18 cellular contexts compared by ENCODE assay signal in the genomic region with DNA sequence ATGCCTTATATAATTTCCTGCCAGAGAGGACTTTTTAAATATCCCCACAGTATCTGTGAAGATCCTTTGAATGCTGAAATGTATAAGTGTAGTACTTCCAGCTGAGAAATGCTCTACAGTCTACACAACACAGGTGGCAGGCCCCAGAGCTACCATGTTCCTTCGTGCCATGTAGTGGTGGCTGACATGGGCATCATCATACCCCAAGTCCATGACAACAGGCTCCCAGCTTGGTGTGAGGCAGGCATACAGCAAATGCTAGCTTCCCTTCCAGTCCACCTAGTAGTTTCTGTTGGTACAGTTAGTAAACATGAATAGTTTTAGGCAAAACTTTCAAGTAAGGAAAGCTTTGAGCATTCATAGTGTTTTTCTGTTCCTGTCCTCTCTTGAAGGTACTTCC.
A peak's percentile ranks its signal among the peaks of the same experiment; 100 is the strongest.
DNase-seq lines count a peak whose midpoint lies in the region; ATAC-seq and TF ChIP-seq lines count a peak whose summit lies in the region.
"Had no signal": no experiment of that assay in that cellular context is flagged by ENCODE, and none has a peak within 500 bp of the region (broad histone marks: within the 10 kb centered on the region; RNA-seq: fewer than 3 reads in every experiment).

No MANE protein-coding gene starts in this region.

- H3K27me3 Mint-ChIP-seq in activated CD4-positive, alpha-beta T cell treated with anti-CD3 and anti-CD28 coated beads, Interleukin-2, amount 10 ng/mL, durations not matched to agents 24 days and 14 days, result no peaks in the 10 kb centered on the region
- no peaks in the 10 kb centered on the region for H3K27me3 Mint-ChIP-seq in CD4-positive, CD25-positive, alpha-beta regulatory T cell
- H3K27me3 Mint-ChIP-seq in activated naive CD8-positive, alpha-beta T cell treated with anti-CD3 and anti-CD28 coated beads, Interleukin-2, amount 10 ng/mL, durations not matched to agents 7 days and 5 days, result no peaks in the 10 kb centered on the region
- H3K27me3 Mint-ChIP-seq: central memory CD8-positive, alpha-beta T cell had no signal

- peaks cover 42% of the 10 kb centered on the region for H3K4me1 Mint-ChIP-seq in activated CD4-positive, alpha-beta T cell treated with anti-CD3 and anti-CD28 coated beads, Interleukin-2, amount 10 ng/mL, durations not matched to agents 24 days and 14 days
- H3K4me1 Mint-ChIP-seq in CD4-positive, CD25-positive, alpha-beta regulatory T cell, result peaks cover 21 to 31% (median 24%) of the 10 kb centered on the region in 4 donors
- peaks cover 24% of the 10 kb centered on the region for H3K4me1 Mint-ChIP-seq in activated naive CD8-positive, alpha-beta T cell treated with anti-CD3 and anti-CD28 coated beads, Interleukin-2, amount 10 ng/mL, durations not matched to agents 7 days and 5 days
- H3K4me1 Mint-ChIP-seq: H9 had no signal

- H3K4me3 Mint-ChIP-seq in activated CD4-positive, alpha-beta T cell treated with anti-CD3 and anti-CD28 coated beads, Interleukin-2, amount 10 ng/mL, durations not matched to agents 24 days and 14 days, result peak overlapping the region; percentile 64
- H3K4me3 Mint-ChIP-seq in CD4-positive, CD25-positive, alpha-beta regulatory T cell, result peak overlapping the region in 1 of 4 donors; percentile 8
- H3K4me3 Mint-ChIP-seq in activated naive CD8-positive, alpha-beta T cell treated with anti-CD3 and anti-CD28 coated beads, Interleukin-2, amount 10 ng/mL, durations not matched to agents 7 days and 5 days, result peak overlapping the region; percentile 34
- H3K4me3 Mint-ChIP-seq: activated T-cell treated with anti-CD3 and anti-CD28 coated beads, Interleukin-2, amount 50 U/mL, for 4 hours; central memory CD8-positive, alpha-beta T cell; H9 had no signal

- H4K20me1 ChIP-seq in OCI-LY3 (ENCODE audit: insufficient read depth, low read length), result no peaks in the 10 kb centered on the region

- H3K9me3 ChIP-seq in CD4-positive, CD25-positive, alpha-beta regulatory T cell (ENCODE audit: control insufficient read depth in 2 of 2, low read length in 2 of 2), result no peaks in the 10 kb centered on the region
- no peaks in the 10 kb centered on the region for H3K9me3 ChIP-seq in OCI-LY3 (ENCODE audit: insufficient read depth, low read length)
- H3K9me3 ChIP-seq: BE2C, gastrocnemius medialis, thoracic aorta had no signal

- H3K36me3 Mint-ChIP-seq in activated CD4-positive, alpha-beta T cell treated with anti-CD3 and anti-CD28 coated beads, Interleukin-2, amount 10 ng/mL, durations not matched to agents 24 days and 14 days (ENCODE audit: low read depth), result peaks cover 65% of the 10 kb centered on the region
- H3K36me3 Mint-ChIP-seq in CD4-positive, CD25-positive, alpha-beta regulatory T cell, result peaks cover 71% of the 10 kb centered on the region
- H3K36me3 Mint-ChIP-seq in activated naive CD8-positive, alpha-beta T cell treated with anti-CD3 and anti-CD28 coated beads, Interleukin-2, amount 10 ng/mL, durations not matched to agents 7 days and 5 days, result peaks cover 54% of the 10 kb centered on the region

- no peak overlapping the region for H3K9ac ChIP-seq in OCI-LY3 (ENCODE audit: low read length)

- H3K36me3 ChIP-seq in CD4-positive, CD25-positive, alpha-beta regulatory T cell (ENCODE audit: control insufficient read depth, insufficient read depth, low read length), result peaks cover 57% of the 10 kb centered on the region
- peaks cover 65% of the 10 kb centered on the region for H3K36me3 ChIP-seq in OCI-LY3 (replicated peaks; ENCODE audit: low read depth, low read length)

- H3K4me2 ChIP-seq in OCI-LY3 (ENCODE audit: low read length), result peak overlapping the region; percentile 37

- POLR2A ChIA-PET in activated naive CD8-positive, alpha-beta T cell treated with anti-CD3 and anti-CD28 coated beads, Interleukin-2, amount 10 ng/mL, durations not matched to agents 7 days and 5 days (lab: Charles Lee), result interaction anchor here (1.5 kb wide), 1 partner anchor 190 kb away, joined by 4 read pairs; the partner anchor contains the start of gene CHD6

- no peaks in the 10 kb centered on the region for H3K79me2 ChIP-seq in OCI-LY3 (ENCODE audit: low read length)

- H3K27ac ChIP-seq in CD4-positive, CD25-positive, alpha-beta regulatory T cell (ENCODE audit: insufficient read depth, low read length, poor library complexity, severe bottlenecking), result peak overlapping the region; percentile 49
- peak overlapping the region; percentile 69 for H3K27ac ChIP-seq in OCI-LY3 (ENCODE audit: low read length)
- H3K27ac ChIP-seq: dorsolateral prefrontal cortex, gastrocnemius medialis, thoracic aorta had no signal

- peak overlapping the region; percentile 91 for H3K27ac Mint-ChIP-seq in activated CD4-positive, alpha-beta T cell treated with anti-CD3 and anti-CD28 coated beads, Interleukin-2, amount 10 ng/mL, durations not matched to agents 24 days and 14 days
- peak overlapping the region; percentile 80 to 94 (median 82) for H3K27ac Mint-ChIP-seq in CD4-positive, CD25-positive, alpha-beta regulatory T cell
- H3K27ac Mint-ChIP-seq in activated naive CD8-positive, alpha-beta T cell treated with anti-CD3 and anti-CD28 coated beads, Interleukin-2, amount 10 ng/mL, durations not matched to agents 7 days and 5 days, result peak overlapping the region; percentile 80
- H3K27ac Mint-ChIP-seq: H9 had no signal

- intact Hi-C loops in activated CD4-positive, alpha-beta T cell treated with anti-CD3 and anti-CD28 coated beads, Interleukin-2, amount 10 ng/mL, durations not matched to agents 24 days and 14 days (cut with micrococcal nuclease), result loop anchor here (1.0 to 5.0 kb wide), 4 partner anchors 15 to 264 kb away; partner anchors contain the start of gene CHD6

- TF ChIP-seq CTCF in OCI-LY3 (IDR thresholded peaks at IDR 0.05; ENCODE audit: low read depth, low read length), result no peak

- no peak for ATAC-seq in CD4-positive, CD25-positive, alpha-beta regulatory T cell (ENCODE audit: low read depth in 2 of 2)
- ATAC-seq in activated naive CD8-positive, alpha-beta T cell treated with anti-CD3 and anti-CD28 coated beads, Interleukin-2, amount 10 ng/mL, durations not matched to agents 7 days and 5 days (ENCODE audit: low read depth), result peak; percentile 25
- ATAC-seq: gastrocnemius medialis had no signal

- no peak overlapping the region for H3K4me3 ChIP-seq in CD4-positive, CD25-positive, alpha-beta regulatory T cell (ENCODE audit: low read depth, low read length)
- no peak overlapping the region for H3K4me3 ChIP-seq in OCI-LY3 (ENCODE audit: low read length)
- H3K4me3 ChIP-seq: dorsolateral prefrontal cortex, gastrocnemius medialis, thoracic aorta had no signal

- no peaks in the 10 kb centered on the region for H3K27me3 ChIP-seq in CD4-positive, CD25-positive, alpha-beta regulatory T cell (ENCODE audit: control insufficient read depth, insufficient read depth, low read length)
- H3K27me3 ChIP-seq in OCI-LY3 (ENCODE audit: low read depth, low read length), result no peaks in the 10 kb centered on the region
- H3K27me3 ChIP-seq: BE2C, dorsolateral prefrontal cortex, gastrocnemius medialis had no signal

- peaks cover 13% of the 10 kb centered on the region for H3K4me1 ChIP-seq in CD4-positive, CD25-positive, alpha-beta regulatory T cell (ENCODE audit: control insufficient read depth, insufficient read depth, low read length, poor library complexity, severe bottlenecking)
- H3K4me1 ChIP-seq in OCI-LY3 (ENCODE audit: low read length), result peaks cover 50% of the 10 kb centered on the region
- H3K4me1 ChIP-seq: BE2C, gastrocnemius medialis had no signal

- peaks cover 5% of the 10 kb centered on the region for H3K9me3 Mint-ChIP-seq in activated CD4-positive, alpha-beta T cell treated with anti-CD3 and anti-CD28 coated beads, Interleukin-2, amount 10 ng/mL, durations not matched to agents 24 days and 14 days
- peaks cover 0 to 3% (median 0%) of the 10 kb centered on the region in 7 donors for H3K9me3 Mint-ChIP-seq in CD4-positive, CD25-positive, alpha-beta regulatory T cell
- H3K9me3 Mint-ChIP-seq in activated naive CD8-positive, alpha-beta T cell treated with anti-CD3 and anti-CD28 coated beads, Interleukin-2, amount 10 ng/mL, durations not matched to agents 7 days and 5 days, result peaks cover 3% of the 10 kb centered on the region
- H3K9me3 Mint-ChIP-seq: activated T-cell treated with anti-CD3 and anti-CD28 coated beads, Interleukin-2, amount 50 U/mL, for 4 hours; central memory CD8-positive, alpha-beta T cell; H9 had no signal

- no peak overlapping the region for H2AFZ ChIP-seq in OCI-LY3 (ENCODE audit: low read depth, low read length)

- no peak for DNase-seq in activated CD4-positive, alpha-beta T cell treated with anti-CD3 and anti-CD28 coated beads, Interleukin-2, amount 10 ng/mL, durations not matched to agents 24 days and 14 days
- no peak for DNase-seq in activated CD4-positive, alpha-beta T cell treated with anti-CD3 and anti-CD28 coated beads for 1 hour
- DNase-seq in CD4-positive, CD25-positive, alpha-beta regulatory T cell, result no peak
- no peak for DNase-seq in activated naive CD8-positive, alpha-beta T cell treated with anti-CD3 and anti-CD28 coated beads, Interleukin-2, amount 10 ng/mL, durations not matched to agents 7 days and 5 days
- DNase-seq in DMS79 (lab: John Stamatoyannopoulos, UW), result no peak
- DNase-seq in NCI-H526 (lab: John Stamatoyannopoulos, UW), result no peak
- no peak for DNase-seq in NCI-H2171 treated with DMSO at 0.1 percent for 48 hours (lab: John Stamatoyannopoulos, UW)
- DNase-seq: activated T-cell treated with anti-CD3 and anti-CD28 coated beads, Interleukin-2, amount 50 U/mL, for 4 hours; amygdala; BE2C; dorsolateral prefrontal cortex; gastrocnemius medialis; H9; kidney; NCI-H526 treated with DMSO at 0.1 percent for 48 hours had no signal
